1 cellular context compared by ENCODE assay signal in the genomic region with DNA sequence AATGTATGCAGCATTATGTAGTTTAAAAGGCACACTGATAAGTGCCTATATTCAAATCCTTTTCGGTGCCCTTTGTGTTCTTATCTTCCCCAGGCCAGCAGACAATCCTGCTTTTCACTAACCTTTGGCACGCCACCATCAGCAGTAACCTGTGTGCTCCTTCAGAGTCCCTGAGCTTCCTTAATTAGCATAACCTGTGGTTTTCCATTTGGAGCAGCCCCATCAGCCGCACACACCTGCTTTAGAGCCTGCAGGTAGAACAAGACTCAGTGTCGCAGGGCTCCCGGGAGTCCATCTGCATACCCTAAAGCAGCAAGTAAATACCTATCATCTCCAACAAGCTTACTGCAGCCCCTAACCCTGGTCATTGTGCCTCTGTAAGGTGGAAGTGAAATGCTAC.
TF ChIP-seq lines count a peak whose summit lies in the region.

No MANE protein-coding gene starts in this region.

TF ChIP-seq in WTC11, 78 proteins besides CTCF, POLR2A, EP300 and RAD21 (continued from another document):
- TF ChIP-seq, protein P1, sequence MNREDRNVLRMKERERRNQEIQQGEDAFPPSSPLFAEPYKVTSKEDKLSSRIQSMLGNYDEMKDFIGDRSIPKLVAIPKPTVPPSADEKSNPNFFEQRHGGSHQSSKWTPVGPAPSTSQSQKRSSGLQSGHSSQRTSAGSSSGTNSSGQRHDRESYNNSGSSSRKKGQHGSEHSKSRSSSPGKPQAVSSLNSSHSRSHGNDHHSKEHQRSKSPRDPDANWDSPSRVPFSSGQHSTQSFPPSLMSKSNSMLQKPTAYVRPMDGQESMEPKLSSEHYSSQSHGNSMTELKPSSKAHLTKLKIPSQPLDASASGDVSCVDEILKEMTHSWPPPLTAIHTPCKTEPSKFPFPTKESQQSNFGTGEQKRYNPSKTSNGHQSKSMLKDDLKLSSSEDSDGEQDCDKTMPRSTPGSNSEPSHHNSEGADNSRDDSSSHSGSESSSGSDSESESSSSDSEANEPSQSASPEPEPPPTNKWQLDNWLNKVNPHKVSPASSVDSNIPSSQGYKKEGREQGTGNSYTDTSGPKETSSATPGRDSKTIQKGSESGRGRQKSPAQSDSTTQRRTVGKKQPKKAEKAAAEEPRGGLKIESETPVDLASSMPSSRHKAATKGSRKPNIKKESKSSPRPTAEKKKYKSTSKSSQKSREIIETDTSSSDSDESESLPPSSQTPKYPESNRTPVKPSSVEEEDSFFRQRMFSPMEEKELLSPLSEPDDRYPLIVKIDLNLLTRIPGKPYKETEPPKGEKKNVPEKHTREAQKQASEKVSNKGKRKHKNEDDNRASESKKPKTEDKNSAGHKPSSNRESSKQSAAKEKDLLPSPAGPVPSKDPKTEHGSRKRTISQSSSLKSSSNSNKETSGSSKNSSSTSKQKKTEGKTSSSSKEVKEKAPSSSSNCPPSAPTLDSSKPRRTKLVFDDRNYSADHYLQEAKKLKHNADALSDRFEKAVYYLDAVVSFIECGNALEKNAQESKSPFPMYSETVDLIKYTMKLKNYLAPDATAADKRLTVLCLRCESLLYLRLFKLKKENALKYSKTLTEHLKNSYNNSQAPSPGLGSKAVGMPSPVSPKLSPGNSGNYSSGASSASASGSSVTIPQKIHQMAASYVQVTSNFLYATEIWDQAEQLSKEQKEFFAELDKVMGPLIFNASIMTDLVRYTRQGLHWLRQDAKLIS (CRISPR knock-in tag; IDR thresholded peaks at IDR 0.05; ENCODE audit: borderline replicate concordance) = 0 out of 2 replicates have a peak, but pooled peaks have one; percentile 57
- TF ChIP-seq, protein P2, sequence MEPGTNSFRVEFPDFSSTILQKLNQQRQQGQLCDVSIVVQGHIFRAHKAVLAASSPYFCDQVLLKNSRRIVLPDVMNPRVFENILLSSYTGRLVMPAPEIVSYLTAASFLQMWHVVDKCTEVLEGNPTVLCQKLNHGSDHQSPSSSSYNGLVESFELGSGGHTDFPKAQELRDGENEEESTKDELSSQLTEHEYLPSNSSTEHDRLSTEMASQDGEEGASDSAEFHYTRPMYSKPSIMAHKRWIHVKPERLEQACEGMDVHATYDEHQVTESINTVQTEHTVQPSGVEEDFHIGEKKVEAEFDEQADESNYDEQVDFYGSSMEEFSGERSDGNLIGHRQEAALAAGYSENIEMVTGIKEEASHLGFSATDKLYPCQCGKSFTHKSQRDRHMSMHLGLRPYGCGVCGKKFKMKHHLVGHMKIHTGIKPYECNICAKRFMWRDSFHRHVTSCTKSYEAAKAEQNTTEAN (CRISPR knock-in tag; IDR thresholded peaks at IDR 0.05) = no peak
- TF ChIP-seq SOX15 (CRISPR knock-in tag; IDR thresholded peaks at IDR 0.05) (no peak), ZNF232 (CRISPR knock-in tag; IDR thresholded peaks at IDR 0.05) (no peak), ELF4 (CRISPR knock-in tag; IDR thresholded peaks at IDR 0.05; ENCODE audit: low read depth) (no peak), ZNF317 (CRISPR knock-in tag; IDR thresholded peaks at IDR 0.05; ENCODE audit: borderline replicate concordance, low read depth) (no peak), HMGA2 (CRISPR knock-in tag; IDR thresholded peaks at IDR 0.05) (no peak)
- TF ChIP-seq, protein P3, sequence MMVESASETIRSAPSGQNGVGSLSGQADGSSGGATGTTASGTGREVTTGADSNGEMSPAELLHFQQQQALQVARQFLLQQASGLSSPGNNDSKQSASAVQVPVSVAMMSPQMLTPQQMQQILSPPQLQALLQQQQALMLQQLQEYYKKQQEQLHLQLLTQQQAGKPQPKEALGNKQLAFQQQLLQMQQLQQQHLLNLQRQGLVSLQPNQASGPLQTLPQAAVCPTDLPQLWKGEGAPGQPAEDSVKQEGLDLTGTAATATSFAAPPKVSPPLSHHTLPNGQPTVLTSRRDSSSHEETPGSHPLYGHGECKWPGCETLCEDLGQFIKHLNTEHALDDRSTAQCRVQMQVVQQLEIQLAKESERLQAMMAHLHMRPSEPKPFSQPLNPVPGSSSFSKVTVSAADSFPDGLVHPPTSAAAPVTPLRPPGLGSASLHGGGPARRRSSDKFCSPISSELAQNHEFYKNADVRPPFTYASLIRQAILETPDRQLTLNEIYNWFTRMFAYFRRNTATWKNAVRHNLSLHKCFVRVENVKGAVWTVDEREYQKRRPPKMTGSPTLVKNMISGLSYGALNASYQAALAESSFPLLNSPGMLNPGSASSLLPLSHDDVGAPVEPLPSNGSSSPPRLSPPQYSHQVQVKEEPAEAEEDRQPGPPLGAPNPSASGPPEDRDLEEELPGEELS (CRISPR knock-in tag; IDR thresholded peaks at IDR 0.05) = peak; percentile 28; the same call in 1 of the 2 replicates
